Comparison of ENCODE assay signal across 12 cellular contexts in genomic region chr15:22884344-22884743, GRCh38. TPM values are rescaled to one million over a fixed set of nuclear protein-coding genes. Genes with fewer than 3 reads are reported as not detected.
DNase-seq lines count a peak whose midpoint lies in the region; ATAC-seq and TF ChIP-seq lines count a peak whose summit lies in the region.
"Had no signal": no experiment of that assay in that cellular context is flagged by ENCODE, and none has a peak within 500 bp of the region (broad histone marks: within the 10 kb centered on the region; RNA-seq: fewer than 3 reads in every experiment).

No MANE protein-coding gene starts in this region.

- no peak overlapping the region for H4K8ac ChIP-seq in H9 (replicated peaks; ENCODE audit: insufficient read length, low read depth, low read length)

- H3T11ph ChIP-seq in H9 (ENCODE audit: low read length): no peak overlapping the region

- no peaks in the 10 kb centered on the region for H3K9me3 Mint-ChIP-seq in H9
- H3K9me3 Mint-ChIP-seq in activated CD4-positive, alpha-beta memory T cell treated with anti-CD3 and anti-CD28 coated beads for 36 hours: no peaks in the 10 kb centered on the region

- H3K4me1 ChIP-seq in DOHH2 (ENCODE audit: control insufficient read depth, low read length): no peaks in the 10 kb centered on the region
- no peaks in the 10 kb centered on the region; the same call in 1 of the 2 replicates for H3K4me1 ChIP-seq in H9 (ENCODE audit: insufficient read depth, low read length)
- H3K4me1 ChIP-seq in PC-9 (replicated peaks; ENCODE audit: insufficient read depth): no peaks in the 10 kb centered on the region
- H3K4me1 ChIP-seq: sigmoid colon had no signal

- H3K79me2 ChIP-seq in DOHH2 (ENCODE audit: control insufficient read depth, low read length) (no peaks in the 10 kb centered on the region), H9 (ENCODE audit: insufficient read depth, low read length) (no peaks in the 10 kb centered on the region), PC-9 (ENCODE audit: low read depth) (no peaks in the 10 kb centered on the region)

- peaks cover 18 to 35% (median 31%) of the 10 kb centered on the region in 3 experiments for H3K36me3 Mint-ChIP-seq in H9 (ENCODE audit: insufficient read depth in 1 of 3, low read depth in 3 of 3)
- peaks cover 11% of the 10 kb centered on the region for H3K36me3 Mint-ChIP-seq in activated CD4-positive, alpha-beta memory T cell treated with anti-CD3 and anti-CD28 coated beads for 36 hours

- no peaks in the 10 kb centered on the region for H3K27me3 ChIP-seq in DOHH2 (ENCODE audit: control insufficient read depth, low read length)
- no peaks in the 10 kb centered on the region for H3K27me3 ChIP-seq in H9 (ENCODE audit: insufficient read depth, low read length)
- no peaks in the 10 kb centered on the region for H3K27me3 ChIP-seq in PC-9 (ENCODE audit: insufficient read depth, low read depth)
- H3K27me3 ChIP-seq: sigmoid colon had no signal

- no peak overlapping the region for H3K4me3 Mint-ChIP-seq in H9
- H3K4me3 Mint-ChIP-seq in activated CD4-positive, alpha-beta memory T cell treated with anti-CD3 and anti-CD28 coated beads for 36 hours: no peak overlapping the region

- H2BK120ac ChIP-seq in H9 (ENCODE audit: low read depth, low read length, poor library complexity, severe bottlenecking): no peak overlapping the region

- DNase-seq in H9 (no peak), left colon (no peak), PC-9 (no peak)
- DNase-seq in activated CD4-positive, alpha-beta memory T cell treated with anti-CD3 and anti-CD28 coated beads for 36 hours: peak; percentile 27
- no peak for DNase-seq in central memory CD4-positive, alpha-beta T cell
- DNase-seq: activated CD4-positive, alpha-beta T cell treated with anti-CD3 and anti-CD28 coated beads, Interleukin-2, amount 50 U/mL, for 1 hour; COR-L47; IMR-90; SIG-M5; sigmoid colon had no signal

- no peak overlapping the region for H2AK5ac ChIP-seq in H9 (ENCODE audit: insufficient read length, low read length)

- H3K23ac ChIP-seq in H9 (ENCODE audit: insufficient read length, low read depth, low read length): no peak overlapping the region

- H3K18ac ChIP-seq in H9 (ENCODE audit: insufficient read length, low read depth, low read length): no peak overlapping the region

- H3F3A ChIP-seq in DOHH2 (ENCODE audit: control insufficient read depth, insufficient read depth) (no peaks in the 10 kb centered on the region), PC-9 (ENCODE audit: insufficient read depth, low read depth) (no peaks in the 10 kb centered on the region)

- POLR2A ChIA-PET in activated CD4-positive, alpha-beta memory T cell treated with anti-CD3 and anti-CD28 coated beads for 36 hours (lab: Charles Lee): no interaction called here
- POLR2A ChIA-PET in PC-9 (lab: Charles Lee; ENCODE audit: unreplicated experiment): no interaction called here

- no peaks in the 10 kb centered on the region for H3K9me2 ChIP-seq in DOHH2 (replicated peaks; ENCODE audit: control insufficient read depth, low read length)
- no peaks in the 10 kb centered on the region for H3K9me2 ChIP-seq in PC-9 (ENCODE audit: insufficient read depth)

- H3K36me3 ChIP-seq in DOHH2 (ENCODE audit: control insufficient read depth, low read length) (no peaks in the 10 kb centered on the region), PC-9 (ENCODE audit: low read depth) (no peaks in the 10 kb centered on the region)

- TF ChIP-seq CTCF in DOHH2 (IDR thresholded peaks at IDR 0.05; ENCODE audit: low read depth, low read length, poor library complexity, severe bottlenecking) (peak; percentile 51), H9 (conservative IDR thresholded peaks at IDR 0.05) (peak; percentile 58), PC-9 (conservative IDR thresholded peaks at IDR 0.05) (no peak)

- no peak overlapping the region for H2BK5ac ChIP-seq in H9 (ENCODE audit: insufficient read length, low read length)

- no peak overlapping the region for H3K4ac ChIP-seq in H9 (ENCODE audit: low read depth, low read length)

- H3K23me2 ChIP-seq in H9 (ENCODE audit: insufficient read length, low read depth, low read length, poor library complexity, severe bottlenecking): no peaks in the 10 kb centered on the region

- H3K27ac Mint-ChIP-seq in H9: no peak overlapping the region; a peak in 3 of 7 replicates
- H3K27ac Mint-ChIP-seq in activated CD4-positive, alpha-beta memory T cell treated with anti-CD3 and anti-CD28 coated beads for 36 hours: no peak overlapping the region

- peak; percentile 28 for ATAC-seq in left colon
- ATAC-seq in GM21786 (IDR thresholded peaks at IDR 0.05; ENCODE audit: unreplicated experiment): no peak

- H2BK15ac ChIP-seq in H9 (ENCODE audit: low read depth, low read length): no peak overlapping the region

- intact Hi-C loops in activated CD4-positive, alpha-beta memory T cell treated with anti-CD3 and anti-CD28 coated beads for 36 hours (cut with micrococcal nuclease): no loop called here
- intact Hi-C loops in left colon (cut with DNase I, micrococcal nuclease): no loop called here
- intact Hi-C loops in PC-9 (cut with micrococcal nuclease; ENCODE audit: unreplicated experiment): no loop called here

- H3K56ac ChIP-seq in H9 (ENCODE audit: insufficient read length, low read depth, low read length): no peak overlapping the region

- H2AFZ ChIP-seq in H9 (ENCODE audit: low read length) (no peak overlapping the region), PC-9 (no peak overlapping the region)

- H3K79me1 ChIP-seq in H9 (ENCODE audit: insufficient read depth, low read depth, low read length, poor library complexity, severe bottlenecking): no peaks in the 10 kb centered on the region

- no peak overlapping the region for H3K9ac ChIP-seq in H9 (ENCODE audit: extremely low read depth, insufficient read length, low read length)

- no peak overlapping the region for H4K5ac ChIP-seq in H9 (ENCODE audit: insufficient read length, low read depth, low read length)

- H3K27ac ChIP-seq in DOHH2 (ENCODE audit: low read depth, low read length) (no peak overlapping the region), H9 (ENCODE audit: insufficient read length, low read depth, low read length) (no peak overlapping the region), PC-9 (no peak overlapping the region)
- H3K27ac ChIP-seq: sigmoid colon had no signal

- H4K91ac ChIP-seq in H9 (ENCODE audit: insufficient read length, low read depth, low read length): no peak overlapping the region

- H3K4me3 ChIP-seq in DOHH2 (ENCODE audit: low read length) (no peak overlapping the region), PC-9 (no peak overlapping the region)
- H3K4me3 ChIP-seq: sigmoid colon had no signal

- CTCF ChIA-PET in activated CD4-positive, alpha-beta memory T cell treated with anti-CD3 and anti-CD28 coated beads for 36 hours (lab: Charles Lee): no interaction called here
- CTCF ChIA-PET in PC-9 (lab: Charles Lee): no interaction called here

- H3K9me3 ChIP-seq in DOHH2 (ENCODE audit: control insufficient read depth, insufficient read depth, low read length): no peaks in the 10 kb centered on the region
- H3K9me3 ChIP-seq in H9 (ENCODE audit: control insufficient read depth, low read depth, low read length): no peaks in the 10 kb centered on the region
- no peaks in the 10 kb centered on the region for H3K9me3 ChIP-seq in PC-9 (ENCODE audit: insufficient read depth, low read depth)
- H3K9me3 ChIP-seq: sigmoid colon had no signal

- H2BK12ac ChIP-seq in H9 (ENCODE audit: insufficient read length, low read depth, low read length): no peak overlapping the region

- H4K20me1 ChIP-seq in DOHH2 (ENCODE audit: control insufficient read depth, insufficient read depth, low read depth, low read length) (no peaks in the 10 kb centered on the region), H9 (ENCODE audit: control insufficient read depth, insufficient read depth, insufficient read length) (no peaks in the 10 kb centered on the region), PC-9 (ENCODE audit: insufficient read depth) (no peaks in the 10 kb centered on the region)

- no peaks in the 10 kb centered on the region for H3K27me3 Mint-ChIP-seq in H9 (ENCODE audit: low read depth)
- no peaks in the 10 kb centered on the region for H3K27me3 Mint-ChIP-seq in activated CD4-positive, alpha-beta memory T cell treated with anti-CD3 and anti-CD28 coated beads for 36 hours

- no CpG with 5 or more reads among the region's 1 CpG for whole genome bisulfite sequencing in H9 (ENCODE audit: extremely low coverage, insufficient read length, low lambda C conversion rate)

- H3K4me2 ChIP-seq in DOHH2 (ENCODE audit: low read length) (no peak overlapping the region), H9 (ENCODE audit: insufficient read depth, insufficient read length, low read length) (no peak overlapping the region), PC-9 (no peak overlapping the region)

- H2BK20ac ChIP-seq in H9 (ENCODE audit: low read depth, low read length, poor library complexity, severe bottlenecking): no peak overlapping the region

- H3K4me1 Mint-ChIP-seq in H9: peaks cover 4% of the 10 kb centered on the region in 2 experiments
- no peaks in the 10 kb centered on the region for H3K4me1 Mint-ChIP-seq in activated CD4-positive, alpha-beta memory T cell treated with anti-CD3 and anti-CD28 coated beads for 36 hours (ENCODE audit: low read depth)

- BruUV-seq in PC-9 (replicated peaks; lab: Mats Ljungman, UMichigan): no TSS peak

- no peak overlapping the region for H3K14ac ChIP-seq in H9 (ENCODE audit: insufficient read depth, low read length)

RNA-seq across cellular contexts. Expression of gene NIPA2, which starts 45.9 kb away (rescaled TPM):
- total RNA-seq in H9 (2021): 77.9 and 79.3 TPM in 2 replicates
- 10 to 100 TPM; 70.5 TPM for total RNA-seq in activated CD4-positive, alpha-beta memory T cell treated with anti-CD3 and anti-CD28 coated beads for 36 hours
- 10 to 100 TPM; 78.8 to 82.7 TPM for total RNA-seq in left colon
- total RNA-seq in PC-9 (2021): 48.4 and 65.6 TPM in 2 replicates
